ENCODE assay signal across 8 cellular contexts in the genomic region with DNA sequence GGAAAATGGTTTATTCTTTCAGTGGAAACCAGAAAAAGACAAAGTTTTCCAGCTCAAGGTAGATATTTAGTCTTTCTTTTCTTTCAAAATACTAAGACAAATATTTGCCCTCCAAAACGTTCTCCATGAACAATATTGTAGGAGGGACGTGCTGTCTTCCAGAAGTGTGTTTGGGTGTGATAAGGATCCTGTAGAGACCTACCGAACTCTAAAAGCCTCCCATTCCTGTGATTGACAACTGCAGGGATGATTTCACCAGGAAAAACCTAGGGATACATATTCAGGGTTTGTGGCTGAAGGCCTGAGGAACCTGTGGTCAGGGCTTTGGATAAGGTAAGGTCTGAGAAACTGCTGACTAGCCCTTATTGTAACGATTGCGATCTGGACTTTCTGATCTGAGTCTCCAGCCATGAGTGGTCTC.
"Had no signal": no experiment of that assay in that cellular context is flagged by ENCODE, and none has a peak within 500 bp of the region (broad histone marks: within the 10 kb centered on the region; RNA-seq: fewer than 3 reads in every experiment).

No MANE protein-coding gene starts in this region.

- H3K36me3 Mint-ChIP-seq: IgD-negative memory B cell had no signal

- H3K27ac ChIP-seq: HL-60 had no signal

- H3K4me2 ChIP-seq: GM23338 had no signal

- FAIRE-seq: H1, H54 had no signal

- H3K27ac Mint-ChIP-seq: GM23338, H9, IgD-negative memory B cell had no signal

- ATAC-seq: GM23338 had no signal

- H3K4me3 ChIP-seq: GM23338 had no signal

- DNase-seq: H9, HCEC 1CT, KG1 had no signal

- H2AFZ ChIP-seq: GM23338 had no signal

- H3K4me3 Mint-ChIP-seq: GM23338, H9, IgD-negative memory B cell had no signal

- H3K4me1 Mint-ChIP-seq: GM23338, IgD-negative memory B cell had no signal
